6 cellular contexts compared by ENCODE assay signal in genomic region chr3:55966566-55966965, GRCh38.
"Had no signal": no experiment of that assay in that cellular context is flagged by ENCODE, and none has a peak within 500 bp of the region (broad histone marks: within the 10 kb centered on the region; RNA-seq: fewer than 3 reads in every experiment).

No MANE protein-coding gene starts in this region.

- H2AFZ ChIP-seq: GM23248 had no signal

- H3K9ac ChIP-seq: GM23248 had no signal

- H3K27ac ChIP-seq: GM23248 had no signal

- ATAC-seq: K562 had no signal

- H3K4me1 ChIP-seq: HAP-1 had no signal

- H3K36me3 ChIP-seq: HAP-1 had no signal

- H3K4me3 ChIP-seq: GM23248, HAP-1, K562 had no signal

- DNase-seq: GM23248, GOT3, H7, IMR-90 had no signal

- H3K9me3 ChIP-seq: HAP-1 had no signal
